Comparison of ENCODE assay signal across 8 cellular contexts in genomic region chr3:128987701-128988100, GRCh38. TPM values are rescaled to one million over a fixed set of nuclear protein-coding genes. Genes with fewer than 3 reads are reported as not detected.
"Had no signal": no experiment of that assay in that cellular context is flagged by ENCODE, and none has a peak within 500 bp of the region (broad histone marks: within the 10 kb centered on the region; RNA-seq: fewer than 3 reads in every experiment).

No MANE protein-coding gene starts in this region.

- H3K4me1 ChIP-seq: HAP-1 had no signal

- H3K9me3 Mint-ChIP-seq: HFFc6 had no signal

- H3K4me3 Mint-ChIP-seq: HFFc6 had no signal

- H3K36me3 ChIP-seq: HAP-1 had no signal

- H3K9ac ChIP-seq: GM23248 had no signal

- H3K4me3 ChIP-seq: GM23248, HAP-1, K562 had no signal

- DNase-seq: GM23248, GOT3, H7, HFFc6, IMR-90 had no signal

- H3K27ac ChIP-seq: GM23248 had no signal

- H3K27ac Mint-ChIP-seq: HFFc6 had no signal

- FAIRE-seq: HTR-8/SVneo, K562 had no signal

- H3K9me3 ChIP-seq: HAP-1 had no signal

RNA-seq across cellular contexts. Expression of gene CFAP92, which starts 6.2 kb away (rescaled TPM):
- total RNA-seq: GM23248, HFFc6, IMR-90 had no signal
- polyA plus RNA-seq: GM23248, IMR-90 had no signal

RNA-seq across cellular contexts. Expression of gene EFCC1, which starts 13.4 kb away (rescaled TPM):
- total RNA-seq: GM23248, HFFc6, IMR-90, K562 had no signal
- polyA plus RNA-seq: GM23248, IMR-90, K562 had no signal
